In genomic region chr4:123477804-123478209, GRCh38 we compare ENCODE assay signal across 8 cellular contexts.
DNase-seq lines count a peak whose midpoint lies in the region; ATAC-seq and TF ChIP-seq lines count a peak whose summit lies in the region.

No MANE protein-coding gene starts in this region.

- H3K36me3 Mint-ChIP-seq in activated T-cell treated with anti-CD3 and anti-CD28 coated beads, Interleukin-2, amount 50 U/mL, for 24 hours (ENCODE audit: low read depth): no peaks in the 10 kb centered on the region
- H3K36me3 Mint-ChIP-seq in mesothelial cell of epicardium: no peaks in the 10 kb centered on the region

- no peaks in the 10 kb centered on the region for H3K9me3 Mint-ChIP-seq in activated T-cell treated with anti-CD3 and anti-CD28 coated beads, Interleukin-2, amount 50 U/mL, for 24 hours
- no peaks in the 10 kb centered on the region for H3K9me3 Mint-ChIP-seq in mesothelial cell of epicardium

- ATAC-seq in GM18502 (IDR thresholded peaks at IDR 0.05; ENCODE audit: poor library complexity, unreplicated experiment) (peak; percentile 74), GM18520 (IDR thresholded peaks at IDR 0.05; ENCODE audit: unreplicated experiment) (no peak)

- peak overlapping the region; percentile 7 for H3K4me3 Mint-ChIP-seq in activated T-cell treated with anti-CD3 and anti-CD28 coated beads, Interleukin-2, amount 50 U/mL, for 24 hours
- no peak overlapping the region for H3K4me3 Mint-ChIP-seq in mesothelial cell of epicardium

- peak overlapping the region; percentile 23 for H3K27ac Mint-ChIP-seq in activated T-cell treated with anti-CD3 and anti-CD28 coated beads, Interleukin-2, amount 50 U/mL, for 24 hours
- H3K27ac Mint-ChIP-seq in mesothelial cell of epicardium: peak overlapping the region; percentile 77

- DNase-seq in Kasumi-1 (lab: John Stamatoyannopoulos, UW) (peak; percentile 86 to 91), mesothelial cell of epicardium (ENCODE audit: low spot score in 2 of 2, unreplicated experiment in 2 of 2) (no peak), amniotic stem cell (lab: John Stamatoyannopoulos, UW) (no peak), NCI-H774 (lab: John Stamatoyannopoulos, UW) (no peak), medulla oblongata (ENCODE audit: extremely low spot score) (no peak)
- peak; percentile 52 for DNase-seq in activated T-cell treated with anti-CD3 and anti-CD28 coated beads, Interleukin-2, amount 50 U/mL, for 24 hours

- no peaks in the 10 kb centered on the region for H3K27me3 Mint-ChIP-seq in activated T-cell treated with anti-CD3 and anti-CD28 coated beads, Interleukin-2, amount 50 U/mL, for 24 hours
- no peaks in the 10 kb centered on the region for H3K27me3 Mint-ChIP-seq in mesothelial cell of epicardium (ENCODE audit: low read depth)

- peaks cover 37% of the 10 kb centered on the region for H3K4me1 Mint-ChIP-seq in activated T-cell treated with anti-CD3 and anti-CD28 coated beads, Interleukin-2, amount 50 U/mL, for 24 hours (ENCODE audit: low read depth)
- peaks cover 29% of the 10 kb centered on the region for H3K4me1 Mint-ChIP-seq in mesothelial cell of epicardium

- TF ChIP-seq CTCF in mesothelial cell of epicardium (IDR thresholded peaks at IDR 0.05; ENCODE audit: unreplicated experiment): no peak

Comparison
In these comparisons a context has a peak if more than half of its experiments do, and no peak if none do; other contexts are left out.
1. DNase-seq: peak in Kasumi-1 (2 of 2) and activated T-cell treated with anti-CD3 and anti-CD28 coated beads, Interleukin-2, amount 50 U/mL, for 24 hours (single experiment); none in mesothelial cell of epicardium (0 of 2), amniotic stem cell (single experiment), NCI-H774 (single experiment) and medulla oblongata (single experiment).